ENCODE assay signal across 1 cellular context in the genomic region with DNA sequence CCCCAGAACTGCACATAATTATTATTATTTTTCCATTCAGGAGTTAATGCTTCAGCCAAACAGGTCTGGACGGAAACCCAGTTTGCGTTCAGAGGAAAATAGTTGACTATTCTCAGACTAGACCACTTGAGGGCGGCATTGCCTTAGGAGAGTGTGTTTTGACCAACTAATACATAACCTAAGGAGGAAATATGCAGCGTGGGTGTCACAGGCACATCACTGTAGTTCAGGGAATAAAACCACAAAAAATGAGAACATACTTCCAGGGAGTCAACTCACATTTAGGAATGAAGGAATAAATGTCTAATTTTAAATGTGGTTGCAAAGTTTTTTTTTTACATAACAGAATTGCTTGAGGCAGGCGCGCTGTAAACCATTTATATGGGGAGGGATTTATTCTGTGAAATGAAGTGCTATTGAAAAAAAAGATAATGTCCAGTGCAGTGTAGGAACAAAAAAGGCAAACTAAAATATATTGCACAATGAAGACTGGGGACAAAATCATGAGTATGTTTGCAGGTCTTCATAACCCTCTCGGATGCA.
TF ChIP-seq lines count a peak whose summit lies in the region.

No MANE protein-coding gene starts in this region.

TF ChIP-seq in SK-N-SH, 30 proteins besides CTCF, POLR2A, EP300 and RAD21 (continued from another document):
- TF ChIP-seq, protein P1, sequence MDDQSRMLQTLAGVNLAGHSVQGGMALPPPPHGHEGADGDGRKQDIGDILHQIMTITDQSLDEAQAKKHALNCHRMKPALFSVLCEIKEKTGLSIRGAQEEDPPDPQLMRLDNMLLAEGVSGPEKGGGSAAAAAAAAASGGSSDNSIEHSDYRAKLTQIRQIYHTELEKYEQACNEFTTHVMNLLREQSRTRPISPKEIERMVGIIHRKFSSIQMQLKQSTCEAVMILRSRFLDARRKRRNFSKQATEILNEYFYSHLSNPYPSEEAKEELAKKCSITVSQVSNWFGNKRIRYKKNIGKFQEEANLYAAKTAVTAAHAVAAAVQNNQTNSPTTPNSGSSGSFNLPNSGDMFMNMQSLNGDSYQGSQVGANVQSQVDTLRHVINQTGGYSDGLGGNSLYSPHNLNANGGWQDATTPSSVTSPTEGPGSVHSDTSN (IDR thresholded peaks at IDR 0.05), result 0 out of 2 replicates have a peak, but pooled peaks have one; percentile 37
- TF ChIP-seq ELF1 (IDR thresholded peaks at IDR 0.05), result no peak
- TF ChIP-seq FOXJ3 (CRISPR knock-in tag; IDR thresholded peaks at IDR 0.05), result no peak
- no peak for TF ChIP-seq RFX5 (IDR thresholded peaks at IDR 0.05; ENCODE audit: low read length)
- TF ChIP-seq FOXM1 (IDR thresholded peaks at IDR 0.05; ENCODE audit: low read depth), result no peak
- no peak for TF ChIP-seq TCF12 (IDR thresholded peaks at IDR 0.05)
- TF ChIP-seq SMC3 (IDR thresholded peaks at IDR 0.05; ENCODE audit: low read depth, low read length), result peak; percentile 74
- no peak for TF ChIP-seq TEAD4 (IDR thresholded peaks at IDR 0.05; ENCODE audit: borderline replicate concordance, insufficient read depth)
- peak; percentile 50 for TF ChIP-seq CHD2 (IDR thresholded peaks at IDR 0.05; ENCODE audit: low read length, partially characterized antibody)
- TF ChIP-seq GATA2 (CRISPR knock-in tag; IDR thresholded peaks at IDR 0.05), result no peak
- TF ChIP-seq MAX (IDR thresholded peaks at IDR 0.05; ENCODE audit: low read depth), result no peak
- TF ChIP-seq USF1 (IDR thresholded peaks at IDR 0.05; ENCODE audit: borderline replicate concordance, low read depth), result no peak
- TF ChIP-seq JUND (IDR thresholded peaks at IDR 0.05), result no peak
- TF ChIP-seq NRF1 (IDR thresholded peaks at IDR 0.05; ENCODE audit: low read depth, low read length), result no peak
- peak; percentile 48; the same call in 1 of the 2 replicates for TF ChIP-seq MXI1 (IDR thresholded peaks at IDR 0.05; ENCODE audit: low read depth, low read length)
- no peak for TF ChIP-seq POLR2AphosphoS5 (IDR thresholded peaks at IDR 0.05; ENCODE audit: low read depth, low read length)
- TF ChIP-seq YY1 (IDR thresholded peaks at IDR 0.05; ENCODE audit: low read depth), result no peak
- no peak for TF ChIP-seq SIN3A (IDR thresholded peaks at IDR 0.05; ENCODE audit: borderline replicate concordance, low read depth, low read length)
- no peak for TF ChIP-seq REST (IDR thresholded peaks at IDR 0.05; ENCODE audit: low read depth, low read length)
- TF ChIP-seq NFIC (IDR thresholded peaks at IDR 0.05; ENCODE audit: borderline replicate concordance), result no peak
- TF ChIP-seq RCOR1 (IDR thresholded peaks at IDR 0.05; ENCODE audit: low read length), result peak; percentile 24; the same call in 1 of the 2 replicates
